ENCODE assay signal across 1 cellular context in the genomic region with DNA sequence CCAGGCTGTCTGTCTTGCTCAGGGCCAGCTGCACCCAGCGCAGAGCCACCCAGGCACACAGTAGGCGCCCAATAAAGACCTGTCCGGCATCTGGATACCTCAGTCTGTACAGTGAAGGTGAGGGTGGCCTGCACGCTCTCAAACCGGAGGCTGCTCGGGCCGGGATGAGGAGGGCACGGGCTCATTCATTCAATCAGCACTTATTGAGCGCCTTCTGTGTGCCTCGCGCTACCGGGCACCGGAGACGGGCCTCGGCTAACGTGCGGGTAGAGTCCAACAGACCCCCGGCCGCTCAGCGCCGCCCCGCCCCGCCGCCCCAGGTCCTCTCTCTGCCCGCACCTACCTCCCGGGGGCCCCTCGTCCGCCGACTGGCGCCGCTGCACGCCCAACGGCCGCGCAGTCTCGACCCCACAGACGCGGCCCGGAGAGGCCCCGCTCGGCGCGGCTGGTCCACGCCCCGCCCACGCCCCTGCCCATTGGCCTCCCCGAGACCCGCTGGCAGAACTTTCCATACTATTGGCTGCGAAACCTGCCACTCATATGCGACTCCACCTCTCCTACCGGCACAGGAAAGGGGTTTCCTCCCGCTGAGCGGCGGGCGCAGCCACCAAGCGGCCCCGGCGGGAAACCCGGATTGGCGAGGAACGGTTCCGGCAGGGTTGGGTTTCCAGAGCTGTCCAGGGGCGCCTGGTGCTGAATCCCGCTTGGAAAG.
TF ChIP-seq lines count a peak whose summit lies in the region.

Gene SLC39A3, minus strand, starts transcription at position 416 of the 712 bp plus-strand sequence. CDS start 2,760 bp downstream, outside the sequence.

TF ChIP-seq in HepG2, 621 proteins besides CTCF, POLR2A, EP300 and RAD21 (continued from another document and continues in another):
- TF ChIP-seq ZNF704 (CRISPR knock-in tag; IDR thresholded peaks at IDR 0.05; ENCODE audit: borderline replicate concordance) (peak; percentile 89), ZNF513 (CRISPR knock-in tag; conservative IDR thresholded peaks at IDR 0.05) (no peak), ZNF282 (IDR thresholded peaks at IDR 0.05; ENCODE audit: partially characterized antibody) (no peak), ZNF432 (CRISPR knock-in tag; IDR thresholded peaks at IDR 0.05; ENCODE audit: borderline replicate concordance) (no peak), IKZF4 (CRISPR knock-in tag; IDR thresholded peaks at IDR 0.05; ENCODE audit: borderline replicate concordance, low read depth, not compliant biosample characterization) (peak; percentile 64), PTBP1 (IDR thresholded peaks at IDR 0.05; ENCODE audit: low read depth, low read length, poor library complexity, severe bottlenecking) (no peak), SMAD1 (CRISPR knock-in tag; IDR thresholded peaks at IDR 0.05; ENCODE audit: borderline replicate concordance, low read depth) (no peak), NFE2 (CRISPR knock-in tag; IDR thresholded peaks at IDR 0.05) (peak; percentile 65), SP4 (CRISPR knock-in tag; IDR thresholded peaks at IDR 0.05) (peak; percentile 96), NFIC (IDR thresholded peaks at IDR 0.05; ENCODE audit: low read length) (no peak), ARNT (IDR thresholded peaks at IDR 0.05) (no peak), ISL2 (CRISPR knock-in tag; IDR thresholded peaks at IDR 0.05) (peak; percentile 88), CERS6 (CRISPR knock-in tag; IDR thresholded peaks at IDR 0.05) (peak; percentile 41; the same call in 1 of the 2 replicates), HNRNPUL1 (IDR thresholded peaks at IDR 0.05; ENCODE audit: low read depth, low read length) (no peak), CREB3 (CRISPR knock-in tag; IDR thresholded peaks at IDR 0.05) (peak; percentile 93; the same call in 1 of the 2 replicates), MBNL3 (CRISPR knock-in tag; conservative IDR thresholded peaks at IDR 0.05) (no peak), RBM22 (optimal IDR thresholded peaks at IDR 0.05; ENCODE audit: low read length) (peak; percentile 32), ZNF460 (CRISPR knock-in tag; IDR thresholded peaks at IDR 0.05; ENCODE audit: borderline replicate concordance) (peak; percentile 23; the same call in 1 of the 2 replicates), ZNF775 (CRISPR knock-in tag; IDR thresholded peaks at IDR 0.05; ENCODE audit: borderline replicate concordance) (no peak), PPARG (CRISPR knock-in tag; conservative IDR thresholded peaks at IDR 0.05) (peak; percentile 86; the same call in 1 of the 2 replicates), FOXA1 (IDR thresholded peaks at IDR 0.05) (no peak), FOXA1 (CRISPR knock-in tag; IDR thresholded peaks at IDR 0.05) (no peak), ZNF354B (CRISPR knock-in tag; IDR thresholded peaks at IDR 0.05) (peak; percentile 95; the same call in 1 of the 2 replicates), ZNF274 (CRISPR knock-in tag; IDR thresholded peaks at IDR 0.05) (peak; percentile 95)
- TF ChIP-seq, protein P1, sequence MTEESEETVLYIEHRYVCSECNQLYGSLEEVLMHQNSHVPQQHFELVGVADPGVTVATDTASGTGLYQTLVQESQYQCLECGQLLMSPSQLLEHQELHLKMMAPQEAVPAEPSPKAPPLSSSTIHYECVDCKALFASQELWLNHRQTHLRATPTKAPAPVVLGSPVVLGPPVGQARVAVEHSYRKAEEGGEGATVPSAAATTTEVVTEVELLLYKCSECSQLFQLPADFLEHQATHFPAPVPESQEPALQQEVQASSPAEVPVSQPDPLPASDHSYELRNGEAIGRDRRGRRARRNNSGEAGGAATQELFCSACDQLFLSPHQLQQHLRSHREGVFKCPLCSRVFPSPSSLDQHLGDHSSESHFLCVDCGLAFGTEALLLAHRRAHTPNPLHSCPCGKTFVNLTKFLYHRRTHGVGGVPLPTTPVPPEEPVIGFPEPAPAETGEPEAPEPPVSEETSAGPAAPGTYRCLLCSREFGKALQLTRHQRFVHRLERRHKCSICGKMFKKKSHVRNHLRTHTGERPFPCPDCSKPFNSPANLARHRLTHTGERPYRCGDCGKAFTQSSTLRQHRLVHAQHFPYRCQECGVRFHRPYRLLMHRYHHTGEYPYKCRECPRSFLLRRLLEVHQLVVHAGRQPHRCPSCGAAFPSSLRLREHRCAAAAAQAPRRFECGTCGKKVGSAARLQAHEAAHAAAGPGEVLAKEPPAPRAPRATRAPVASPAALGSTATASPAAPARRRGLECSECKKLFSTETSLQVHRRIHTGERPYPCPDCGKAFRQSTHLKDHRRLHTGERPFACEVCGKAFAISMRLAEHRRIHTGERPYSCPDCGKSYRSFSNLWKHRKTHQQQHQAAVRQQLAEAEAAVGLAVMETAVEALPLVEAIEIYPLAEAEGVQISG (CRISPR knock-in tag; IDR thresholded peaks at IDR 0.05): peak; percentile 92
- TF ChIP-seq, protein P2, sequence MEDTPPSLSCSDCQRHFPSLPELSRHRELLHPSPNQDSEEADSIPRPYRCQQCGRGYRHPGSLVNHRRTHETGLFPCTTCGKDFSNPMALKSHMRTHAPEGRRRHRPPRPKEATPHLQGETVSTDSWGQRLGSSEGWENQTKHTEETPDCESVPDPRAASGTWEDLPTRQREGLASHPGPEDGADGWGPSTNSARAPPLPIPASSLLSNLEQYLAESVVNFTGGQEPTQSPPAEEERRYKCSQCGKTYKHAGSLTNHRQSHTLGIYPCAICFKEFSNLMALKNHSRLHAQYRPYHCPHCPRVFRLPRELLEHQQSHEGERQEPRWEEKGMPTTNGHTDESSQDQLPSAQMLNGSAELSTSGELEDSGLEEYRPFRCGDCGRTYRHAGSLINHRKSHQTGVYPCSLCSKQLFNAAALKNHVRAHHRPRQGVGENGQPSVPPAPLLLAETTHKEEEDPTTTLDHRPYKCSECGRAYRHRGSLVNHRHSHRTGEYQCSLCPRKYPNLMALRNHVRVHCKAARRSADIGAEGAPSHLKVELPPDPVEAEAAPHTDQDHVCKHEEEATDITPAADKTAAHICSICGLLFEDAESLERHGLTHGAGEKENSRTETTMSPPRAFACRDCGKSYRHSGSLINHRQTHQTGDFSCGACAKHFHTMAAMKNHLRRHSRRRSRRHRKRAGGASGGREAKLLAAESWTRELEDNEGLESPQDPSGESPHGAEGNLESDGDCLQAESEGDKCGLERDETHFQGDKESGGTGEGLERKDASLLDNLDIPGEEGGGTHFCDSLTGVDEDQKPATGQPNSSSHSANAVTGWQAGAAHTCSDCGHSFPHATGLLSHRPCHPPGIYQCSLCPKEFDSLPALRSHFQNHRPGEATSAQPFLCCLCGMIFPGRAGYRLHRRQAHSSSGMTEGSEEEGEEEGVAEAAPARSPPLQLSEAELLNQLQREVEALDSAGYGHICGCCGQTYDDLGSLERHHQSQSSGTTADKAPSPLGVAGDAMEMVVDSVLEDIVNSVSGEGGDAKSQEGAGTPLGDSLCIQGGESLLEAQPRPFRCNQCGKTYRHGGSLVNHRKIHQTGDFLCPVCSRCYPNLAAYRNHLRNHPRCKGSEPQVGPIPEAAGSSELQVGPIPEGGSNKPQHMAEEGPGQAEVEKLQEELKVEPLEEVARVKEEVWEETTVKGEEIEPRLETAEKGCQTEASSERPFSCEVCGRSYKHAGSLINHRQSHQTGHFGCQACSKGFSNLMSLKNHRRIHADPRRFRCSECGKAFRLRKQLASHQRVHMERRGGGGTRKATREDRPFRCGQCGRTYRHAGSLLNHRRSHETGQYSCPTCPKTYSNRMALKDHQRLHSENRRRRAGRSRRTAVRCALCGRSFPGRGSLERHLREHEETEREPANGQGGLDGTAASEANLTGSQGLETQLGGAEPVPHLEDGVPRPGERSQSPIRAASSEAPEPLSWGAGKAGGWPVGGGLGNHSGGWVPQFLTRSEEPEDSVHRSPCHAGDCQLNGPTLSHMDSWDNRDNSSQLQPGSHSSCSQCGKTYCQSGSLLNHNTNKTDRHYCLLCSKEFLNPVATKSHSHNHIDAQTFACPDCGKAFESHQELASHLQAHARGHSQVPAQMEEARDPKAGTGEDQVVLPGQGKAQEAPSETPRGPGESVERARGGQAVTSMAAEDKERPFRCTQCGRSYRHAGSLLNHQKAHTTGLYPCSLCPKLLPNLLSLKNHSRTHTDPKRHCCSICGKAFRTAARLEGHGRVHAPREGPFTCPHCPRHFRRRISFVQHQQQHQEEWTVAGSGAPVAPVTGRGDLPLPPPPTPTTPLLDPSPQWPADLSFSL (CRISPR knock-in tag; IDR thresholded peaks at IDR 0.05): no peak
- TF ChIP-seq, protein P3, sequence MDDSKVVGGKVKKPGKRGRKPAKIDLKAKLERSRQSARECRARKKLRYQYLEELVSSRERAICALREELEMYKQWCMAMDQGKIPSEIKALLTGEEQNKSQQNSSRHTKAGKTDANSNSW (CRISPR knock-in tag; IDR thresholded peaks at IDR 0.05; ENCODE audit: borderline replicate concordance): peak; percentile 67
- TF ChIP-seq, protein P4, sequence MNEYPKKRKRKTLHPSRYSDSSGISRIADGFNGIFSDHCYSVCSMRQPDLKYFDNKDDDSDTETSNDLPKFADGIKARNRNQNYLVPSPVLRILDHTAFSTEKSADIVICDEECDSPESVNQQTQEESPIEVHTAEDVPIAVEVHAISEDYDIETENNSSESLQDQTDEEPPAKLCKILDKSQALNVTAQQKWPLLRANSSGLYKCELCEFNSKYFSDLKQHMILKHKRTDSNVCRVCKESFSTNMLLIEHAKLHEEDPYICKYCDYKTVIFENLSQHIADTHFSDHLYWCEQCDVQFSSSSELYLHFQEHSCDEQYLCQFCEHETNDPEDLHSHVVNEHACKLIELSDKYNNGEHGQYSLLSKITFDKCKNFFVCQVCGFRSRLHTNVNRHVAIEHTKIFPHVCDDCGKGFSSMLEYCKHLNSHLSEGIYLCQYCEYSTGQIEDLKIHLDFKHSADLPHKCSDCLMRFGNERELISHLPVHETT (CRISPR knock-in tag; conservative IDR thresholded peaks at IDR 0.05): peak; percentile 97
- TF ChIP-seq, protein P5, sequence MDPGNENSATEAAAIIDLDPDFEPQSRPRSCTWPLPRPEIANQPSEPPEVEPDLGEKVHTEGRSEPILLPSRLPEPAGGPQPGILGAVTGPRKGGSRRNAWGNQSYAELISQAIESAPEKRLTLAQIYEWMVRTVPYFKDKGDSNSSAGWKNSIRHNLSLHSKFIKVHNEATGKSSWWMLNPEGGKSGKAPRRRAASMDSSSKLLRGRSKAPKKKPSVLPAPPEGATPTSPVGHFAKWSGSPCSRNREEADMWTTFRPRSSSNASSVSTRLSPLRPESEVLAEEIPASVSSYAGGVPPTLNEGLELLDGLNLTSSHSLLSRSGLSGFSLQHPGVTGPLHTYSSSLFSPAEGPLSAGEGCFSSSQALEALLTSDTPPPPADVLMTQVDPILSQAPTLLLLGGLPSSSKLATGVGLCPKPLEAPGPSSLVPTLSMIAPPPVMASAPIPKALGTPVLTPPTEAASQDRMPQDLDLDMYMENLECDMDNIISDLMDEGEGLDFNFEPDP (CRISPR knock-in tag; conservative IDR thresholded peaks at IDR 0.05): peak; percentile 94; the same call in 1 of the 2 replicates
